ENCODE assay signal across 28 cellular contexts in the genomic region with DNA sequence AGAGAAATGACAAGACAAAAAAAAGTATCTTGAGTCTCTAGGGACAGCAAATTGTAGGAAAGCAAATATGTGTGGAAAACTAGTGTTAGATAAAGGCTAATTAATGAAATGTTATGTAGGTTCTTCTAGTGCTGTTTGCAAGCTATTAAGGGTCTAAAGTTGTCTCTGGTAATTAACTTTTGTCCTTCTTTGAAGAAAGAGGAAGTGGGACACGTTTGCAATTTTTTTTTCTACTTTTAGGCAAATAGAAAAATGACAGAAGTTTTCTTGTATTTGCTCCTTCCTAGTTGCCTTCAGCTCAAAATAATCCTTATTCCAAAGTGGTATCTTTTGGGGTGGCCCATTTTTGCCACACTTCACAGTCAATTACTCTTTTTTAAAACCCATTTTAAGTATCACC.
DNase-seq lines count a peak whose midpoint lies in the region; ATAC-seq, FAIRE-seq and TF ChIP-seq lines count a peak whose summit lies in the region.
"Had no signal": no experiment of that assay in that cellular context is flagged by ENCODE, and none has a peak within 500 bp of the region (broad histone marks: within the 10 kb centered on the region; RNA-seq: fewer than 3 reads in every experiment).

No MANE protein-coding gene starts in this region.

- H4K91ac ChIP-seq in trophoblast cell (ENCODE audit: low read depth, low read length): no peak overlapping the region

- H3K79me2 ChIP-seq in GM12878 (ENCODE audit: control insufficient read depth, insufficient read depth, low read length) (no peaks in the 10 kb centered on the region), trophoblast cell (ENCODE audit: control insufficient read depth, insufficient read depth, low read length, poor library complexity) (no peaks in the 10 kb centered on the region)

- no peak overlapping the region for H3K4ac ChIP-seq in trophoblast cell (ENCODE audit: low read depth, low read length)

- no peaks in the 10 kb centered on the region for H3K4me1 ChIP-seq in GM12878 (ENCODE audit: control insufficient read depth, insufficient read depth, low read length)
- H3K4me1 ChIP-seq in trophoblast cell (ENCODE audit: control insufficient read depth in 1 of 2, insufficient read depth in 2 of 2, low read length in 2 of 2): no peaks in the 10 kb centered on the region
- H3K4me1 ChIP-seq: BE2C, SJSA1 had no signal

- H2BK5ac ChIP-seq in trophoblast cell (ENCODE audit: low read depth, low read length, poor library complexity): no peak overlapping the region

- no peaks in the 10 kb centered on the region for H3K36me3 ChIP-seq in GM12878 (ENCODE audit: control insufficient read depth in 2 of 2, insufficient read depth in 2 of 2, low read length in 1 of 2)
- no peaks in the 10 kb centered on the region for H3K36me3 ChIP-seq in trophoblast cell (ENCODE audit: control insufficient read depth in 1 of 2, insufficient read depth in 2 of 2, low read length in 2 of 2)
- H3K36me3 ChIP-seq: BE2C, HAP-1, MG63, SJSA1 had no signal

- ATAC-seq in GM12878: no peak
- ATAC-seq: GM23338, K562, PC-3 had no signal

- no peak for TF ChIP-seq POLR2A in GM12878 (IDR thresholded peaks at IDR 0.05; ENCODE audit: low read depth, low read length)

- in situ Hi-C loops in GM12878 (cut with MboI): no loop called here

- no peak for FAIRE-seq in GM12878 (lab: Jason Lieb, UNC)
- FAIRE-seq in D721Med (lab: Jason Lieb, UNC): no peak
- FAIRE-seq: HTR-8/SVneo, K562 had no signal

- H3K4me2 ChIP-seq in GM12878 (ENCODE audit: control insufficient read depth, insufficient read depth): no peak overlapping the region
- no peak overlapping the region for H3K4me2 ChIP-seq in trophoblast cell (ENCODE audit: low read length)
- H3K4me2 ChIP-seq: GM23338 had no signal

- no peak overlapping the region for H4K12ac ChIP-seq in trophoblast cell (ENCODE audit: low read depth, low read length)

- DNase-seq in SIG-M5 treated with dmso at 0.1 percent for 504 hours (lab: John Stamatoyannopoulos, UW; ENCODE audit: unreplicated experiment) (peak; percentile 34), SIG-M5 (lab: John Stamatoyannopoulos, UW) (no peak), NOMO-1 (lab: John Stamatoyannopoulos, UW; ENCODE audit: unreplicated experiment in 2 of 2) (peak; percentile 25 to 31), SKM-1 (lab: John Stamatoyannopoulos, UW; ENCODE audit: unreplicated experiment) (peak; percentile 18), GM12878 (ENCODE audit: low read depth, low spot score) (no peak), D721Med (ENCODE audit: insufficient read length, low spot score) (no peak), trophoblast cell (no peak), D341Med (ENCODE audit: low spot score) (no peak)
- DNase-seq: 8988T; ACHN; BE2C; Calu3; CD8-positive, alpha-beta memory T cell; HFFc6; MG63; NCI-H1105 treated with DMSO at 0.1 percent for 48 hours; NCI-H2029; NCI-H446; NCI-H524 treated with DMSO at 0.1 percent for 48 hours; NCI-H82; NK-92 treated with Interleukin-12 subunit alpha and Interleukin-12 subunit beta, amount 100 ng/mL, for 24 hours; PC-3; SW 1271 had no signal

- H2AFZ ChIP-seq in GM12878 (ENCODE audit: control insufficient read depth, low read depth, low read length) (no peak overlapping the region), trophoblast cell (ENCODE audit: insufficient read depth, low read length, poor library complexity) (no peak overlapping the region)
- H2AFZ ChIP-seq: GM23338 had no signal

- H3K9ac ChIP-seq in GM12878 (ENCODE audit: control insufficient read depth, insufficient read depth, low read length) (no peak overlapping the region), trophoblast cell (ENCODE audit: low read length) (no peak overlapping the region)

- H2BK120ac ChIP-seq in trophoblast cell (ENCODE audit: insufficient read depth, low read length, poor library complexity): no peak overlapping the region

- no peak overlapping the region for H2BK12ac ChIP-seq in trophoblast cell (ENCODE audit: low read length)

- H3K4me3 ChIP-seq in GM12878: no peak overlapping the region
- H3K4me3 ChIP-seq in trophoblast cell (ENCODE audit: low read depth, low read length): no peak overlapping the region
- H3K4me3 ChIP-seq: GM23338, HAP-1, K562, MG63, SJSA1 had no signal

- RAD21 ChIA-PET in GM12878 (lab: Charles Lee; ENCODE audit: unreplicated experiment): no interaction called here

- H3K9me3 ChIP-seq in GM12878 (replicated peaks; ENCODE audit: control insufficient read depth, insufficient read depth, low read length) (no peaks in the 10 kb centered on the region), trophoblast cell (ENCODE audit: insufficient read depth, low read depth, low read length) (no peaks in the 10 kb centered on the region)
- H3K9me3 ChIP-seq: BE2C, HAP-1, MG63, SJSA1 had no signal

- H3K79me1 ChIP-seq in trophoblast cell (ENCODE audit: low read length): no peaks in the 10 kb centered on the region

- BruUV-seq in GM12878 (replicated peaks; lab: Mats Ljungman, UMichigan): no TSS peak

- no peaks in the 10 kb centered on the region for H4K20me1 ChIP-seq in GM12878 (ENCODE audit: control insufficient read depth, insufficient read depth)

- H3K14ac ChIP-seq in trophoblast cell (ENCODE audit: low read length): no peak overlapping the region

- WGBS in GM12878 (ENCODE audit: insufficient coverage, insufficient replicate concordance, low lambda C conversion rate, missing lambda C conversion rate): 0% methylated on average over 1 of the region's 1 CpG
- WGBS in trophoblast cell (ENCODE audit: extremely low coverage, insufficient coverage, insufficient read length): no CpG with 5 or more reads among the region's 1 CpG

- SMC1A ChIA-PET in GM12878 (lab: Charles Lee; ENCODE audit: uncharacterized antibody, unreplicated experiment): interaction anchor here (0.7 kb wide), 1 partner anchor 454 kb away, joined by 3 read pairs; no protein-coding TSS in a partner anchor

- no peak for TF ChIP-seq EP300 in GM12878 (IDR thresholded peaks at IDR 0.05; ENCODE audit: borderline replicate concordance in 1 of 2, control insufficient read depth in 1 of 2, low read depth in 2 of 2, low read length in 2 of 2)

- H3K18ac ChIP-seq in trophoblast cell (ENCODE audit: low read length): no peak overlapping the region

- TF ChIP-seq CTCF in GM12878 (IDR thresholded peaks at IDR 0.05 in 2 of 3, conservative IDR thresholded peaks at IDR 0.05 in 1 of 3; ENCODE audit: control insufficient read depth in 2 of 3, extremely low read depth in 1 of 3, insufficient read depth in 1 of 3, low read depth in 3 of 3, low read length in 3 of 3): no peak
- TF ChIP-seq CTCF in D721Med (IDR thresholded peaks at IDR 0.05; ENCODE audit: insufficient read depth, missing control alignments): no peak

- CTCF ChIA-PET in GM12878 (lab: Yijun Ruan, JAX): interaction anchor here (1.3 kb wide), 1 partner anchor 12 kb away, joined by 3 read pairs; no protein-coding TSS in a partner anchor

- POLR2A ChIA-PET in GM12878 (lab: Charles Lee): no interaction called here

- H3K27ac ChIP-seq in GM12878 (ENCODE audit: control insufficient read depth, insufficient read depth): no peak overlapping the region
- no peak overlapping the region for H3K27ac ChIP-seq in trophoblast cell (ENCODE audit: low read depth, low read length)
- H3K27ac ChIP-seq: SJSA1 had no signal

- intact Hi-C loops in GM12878 (cut with micrococcal nuclease; ENCODE audit: unreplicated experiment): no loop called here

- no peak for TF ChIP-seq RAD21 in GM12878 (IDR thresholded peaks at IDR 0.05; ENCODE audit: insufficient read depth, low read depth, low read length)

- H3K23ac ChIP-seq in trophoblast cell (ENCODE audit: low read length): no peak overlapping the region

- no peak overlapping the region for H4K8ac ChIP-seq in trophoblast cell (ENCODE audit: low read depth, low read length)

- H2AK5ac ChIP-seq in trophoblast cell (ENCODE audit: low read length): no peak overlapping the region

- H3K27me3 ChIP-seq in GM12878 (replicated peaks in 1 of 2; ENCODE audit: control insufficient read depth in 2 of 2, insufficient read depth in 2 of 2, low read length in 1 of 2): no peaks in the 10 kb centered on the region
- H3K27me3 ChIP-seq in trophoblast cell (ENCODE audit: insufficient read depth, low read length): no peaks in the 10 kb centered on the region
- H3K27me3 ChIP-seq: BE2C, MG63, SJSA1 had no signal

TF ChIP-seq in GM12878, 131 proteins besides CTCF, POLR2A, EP300 and RAD21:
- TF ChIP-seq BHLHE40 (IDR thresholded peaks at IDR 0.05; ENCODE audit: borderline replicate concordance in 1 of 2, low read depth in 2 of 2, low read length in 1 of 2) (0 out of 4 replicates have a peak, but pooled peaks of 1 of the 2 experiments have one; percentile 40), SPI1 (IDR thresholded peaks at IDR 0.05; ENCODE audit: borderline replicate concordance, insufficient read depth, low read depth, low read length) (peak; percentile 63), ZNF384 (IDR thresholded peaks at IDR 0.05; ENCODE audit: borderline replicate concordance, low read depth, low read length) (peak; percentile 55; the same call in 1 of the 2 replicates)
- TF ChIP-seq, protein P1, sequence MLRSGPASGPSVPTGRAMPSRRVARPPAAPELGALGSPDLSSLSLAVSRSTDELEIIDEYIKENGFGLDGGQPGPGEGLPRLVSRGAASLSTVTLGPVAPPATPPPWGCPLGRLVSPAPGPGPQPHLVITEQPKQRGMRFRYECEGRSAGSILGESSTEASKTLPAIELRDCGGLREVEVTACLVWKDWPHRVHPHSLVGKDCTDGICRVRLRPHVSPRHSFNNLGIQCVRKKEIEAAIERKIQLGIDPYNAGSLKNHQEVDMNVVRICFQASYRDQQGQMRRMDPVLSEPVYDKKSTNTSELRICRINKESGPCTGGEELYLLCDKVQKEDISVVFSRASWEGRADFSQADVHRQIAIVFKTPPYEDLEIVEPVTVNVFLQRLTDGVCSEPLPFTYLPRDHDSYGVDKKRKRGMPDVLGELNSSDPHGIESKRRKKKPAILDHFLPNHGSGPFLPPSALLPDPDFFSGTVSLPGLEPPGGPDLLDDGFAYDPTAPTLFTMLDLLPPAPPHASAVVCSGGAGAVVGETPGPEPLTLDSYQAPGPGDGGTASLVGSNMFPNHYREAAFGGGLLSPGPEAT (IDR thresholded peaks at IDR 0.05; ENCODE audit: low read depth): no peak

Comparison
In these comparisons a context has a peak if more than half of its experiments do, and no peak if none do; other contexts are left out.
1. DNase-seq: peak in SIG-M5 treated with dmso at 0.1 percent for 504 hours (single experiment), NOMO-1 (2 of 2) and SKM-1 (single experiment); none in SIG-M5 (single experiment), GM12878 (single experiment), D721Med (single experiment), trophoblast cell (0 of 2) and D341Med (single experiment).